19 cellular contexts compared by ENCODE assay signal in the genomic region with DNA sequence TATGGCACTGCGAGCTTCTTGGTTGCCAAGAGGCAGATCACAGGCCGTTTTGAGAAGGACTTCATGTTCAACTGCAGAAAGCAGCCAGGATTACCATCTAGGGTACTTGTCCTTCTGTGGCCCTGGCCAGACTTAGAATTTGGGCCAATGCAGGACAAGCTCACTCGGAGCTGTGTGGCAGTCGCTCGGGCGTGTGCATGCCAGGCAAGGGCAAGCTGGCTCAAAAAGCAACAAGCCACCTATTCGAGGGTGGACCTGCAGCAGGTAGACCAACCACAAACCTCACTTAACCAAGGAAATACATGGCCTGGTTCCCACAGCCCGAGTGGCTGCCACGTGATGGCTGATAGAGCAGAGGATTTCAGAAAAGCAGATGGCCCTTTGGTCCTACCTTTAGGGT. TPM values are rescaled to one million over a fixed set of nuclear protein-coding genes. Genes with fewer than 3 reads are reported as not detected.
"Had no signal": no experiment of that assay in that cellular context is flagged by ENCODE, and none has a peak within 500 bp of the region (broad histone marks: within the 10 kb centered on the region; RNA-seq: fewer than 3 reads in every experiment).

No MANE protein-coding gene starts in this region.

RNA-seq across cellular contexts. Expression of a gene that starts 39.3 kb away (rescaled TPM):
- total RNA-seq: activated naive CD4-positive, alpha-beta T cell treated with anti-CD3 and anti-CD28 coated beads for 36 hours; activated naive CD4-positive, alpha-beta T cell treated with anti-CD3 and anti-CD28 coated beads, Interleukin-2, amount 50 U/mL, for 72 hours; activated naive CD8-positive, alpha-beta T cell treated with anti-CD3 and anti-CD28 coated beads for 36 hours; activated naive CD8-positive, alpha-beta T cell treated with anti-CD3 and anti-CD28 coated beads, Interleukin-2, amount 10 ng/mL, durations not matched to agents 7 days and 5 days; activated T-cell treated with anti-CD3 and anti-CD28 coated beads, Interleukin-2, amount 50 U/mL, for 4 hours; activated T-cell treated with anti-CD3 and anti-CD28 coated beads, Interleukin-2, amount 50 U/mL, for 72 hours; activated T-helper 1 cell treated with anti-CD3 and anti-CD28 coated beads, Interleukin-12 subunit alpha, Interleukin-12 subunit beta, Interleukin-2, Interleukin-4 antibody, amounts not matched to agents 30 ng/mL and 10 ng/mL and 1 ng/mL, durations not matched to agents 14 hours and 24 hours and 36 hours; activated T-helper 17 cell treated with anti-CD3 and anti-CD28 coated beads, Interleukin-2, amount 50 U/mL, for 72 hours; activated T-helper 2 cell treated with anti-CD3 and anti-CD28 coated beads, Interferon-gamma antibody, Interleukin-2, Interleukin-4, amounts not matched to agents 10 μg/mL and 5 μg/mL and 100 μg/mL, durations not matched to agents 14 hours and 24 hours and 36 hours; adrenal gland; aorta; ascending aorta; astrocyte; body of pancreas; breast epithelium; bronchial epithelial cell; cardiac muscle cell; cardiac septum; cerebellum had no signal
